ENCODE assay signal across 1 cellular context in the genomic region with DNA sequence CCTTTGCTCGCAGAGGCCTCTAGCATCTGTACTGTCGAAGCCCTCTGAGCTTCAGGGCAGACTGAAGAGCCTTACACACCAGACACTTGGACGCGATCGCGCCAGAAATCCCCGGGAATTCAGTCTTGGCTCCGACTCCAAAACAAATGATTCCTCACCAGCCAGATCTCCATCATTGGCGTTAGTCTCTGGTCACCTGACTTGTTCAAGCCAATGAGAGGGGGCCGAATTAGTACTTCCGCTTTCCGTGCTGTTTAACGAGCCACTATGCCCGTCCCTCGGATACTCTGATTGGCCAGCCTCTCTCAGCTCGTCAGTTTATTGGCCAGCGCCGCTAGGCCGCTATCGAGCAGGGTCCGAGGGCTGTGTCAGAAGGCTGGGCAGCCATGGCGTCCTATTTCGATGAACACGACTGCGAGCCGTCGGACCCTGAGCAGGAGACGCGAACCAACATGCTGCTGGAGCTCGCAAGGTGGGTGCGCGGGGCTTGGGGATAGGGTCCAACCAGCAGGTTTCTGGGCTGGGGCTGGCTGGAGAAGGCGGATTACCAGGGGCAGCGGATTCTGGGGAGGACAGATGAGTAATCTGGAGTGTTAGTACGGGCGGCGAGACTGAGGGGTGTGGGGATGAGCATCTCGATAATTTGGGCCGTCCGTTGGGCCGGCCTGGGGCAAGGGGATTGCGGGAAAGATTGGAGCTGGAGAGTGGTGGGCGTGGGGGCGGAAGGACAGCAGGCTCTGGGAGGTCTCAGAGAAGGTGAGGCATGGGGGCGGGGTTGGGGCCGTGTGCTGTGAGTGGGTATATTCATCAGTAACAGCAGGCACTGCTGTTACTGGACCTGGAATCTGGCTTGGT.
TF ChIP-seq lines count a peak whose summit lies in the region.

A gene with protein sequence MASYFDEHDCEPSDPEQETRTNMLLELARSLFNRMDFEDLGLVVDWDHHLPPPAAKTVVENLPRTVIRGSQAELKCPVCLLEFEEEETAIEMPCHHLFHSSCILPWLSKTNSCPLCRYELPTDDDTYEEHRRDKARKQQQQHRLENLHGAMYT (plus strand): TSS at position 368 of the 855 bp plus-strand sequence. CDS start 19 bp downstream, at position 387.

TF ChIP-seq in K562, 482 proteins besides CTCF, POLR2A, EP300 and RAD21 (continued from another document and continues in another):
- TF ChIP-seq, protein P1, sequence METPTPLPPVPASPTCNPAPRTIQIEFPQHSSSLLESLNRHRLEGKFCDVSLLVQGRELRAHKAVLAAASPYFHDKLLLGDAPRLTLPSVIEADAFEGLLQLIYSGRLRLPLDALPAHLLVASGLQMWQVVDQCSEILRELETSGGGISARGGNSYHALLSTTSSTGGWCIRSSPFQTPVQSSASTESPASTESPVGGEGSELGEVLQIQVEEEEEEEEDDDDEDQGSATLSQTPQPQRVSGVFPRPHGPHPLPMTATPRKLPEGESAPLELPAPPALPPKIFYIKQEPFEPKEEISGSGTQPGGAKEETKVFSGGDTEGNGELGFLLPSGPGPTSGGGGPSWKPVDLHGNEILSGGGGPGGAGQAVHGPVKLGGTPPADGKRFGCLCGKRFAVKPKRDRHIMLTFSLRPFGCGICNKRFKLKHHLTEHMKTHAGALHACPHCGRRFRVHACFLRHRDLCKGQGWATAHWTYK (CRISPR knock-in tag; IDR thresholded peaks at IDR 0.05) = peak; percentile 54; the same call in 1 of the 2 replicates
- no peak for TF ChIP-seq CBFA2T3 (IDR thresholded peaks at IDR 0.05)
- TF ChIP-seq POLR2B (IDR thresholded peaks at IDR 0.05; ENCODE audit: low read depth, partially characterized antibody) = peak; percentile 86
- TF ChIP-seq ZNF586 (CRISPR knock-in tag; conservative IDR thresholded peaks at IDR 0.05) = no peak
- no peak for TF ChIP-seq ZNF740 (CRISPR knock-in tag; IDR thresholded peaks at IDR 0.05)
- TF ChIP-seq ZNF740 (tag; IDR thresholded peaks at IDR 0.05) = no peak
- TF ChIP-seq, protein P2, sequence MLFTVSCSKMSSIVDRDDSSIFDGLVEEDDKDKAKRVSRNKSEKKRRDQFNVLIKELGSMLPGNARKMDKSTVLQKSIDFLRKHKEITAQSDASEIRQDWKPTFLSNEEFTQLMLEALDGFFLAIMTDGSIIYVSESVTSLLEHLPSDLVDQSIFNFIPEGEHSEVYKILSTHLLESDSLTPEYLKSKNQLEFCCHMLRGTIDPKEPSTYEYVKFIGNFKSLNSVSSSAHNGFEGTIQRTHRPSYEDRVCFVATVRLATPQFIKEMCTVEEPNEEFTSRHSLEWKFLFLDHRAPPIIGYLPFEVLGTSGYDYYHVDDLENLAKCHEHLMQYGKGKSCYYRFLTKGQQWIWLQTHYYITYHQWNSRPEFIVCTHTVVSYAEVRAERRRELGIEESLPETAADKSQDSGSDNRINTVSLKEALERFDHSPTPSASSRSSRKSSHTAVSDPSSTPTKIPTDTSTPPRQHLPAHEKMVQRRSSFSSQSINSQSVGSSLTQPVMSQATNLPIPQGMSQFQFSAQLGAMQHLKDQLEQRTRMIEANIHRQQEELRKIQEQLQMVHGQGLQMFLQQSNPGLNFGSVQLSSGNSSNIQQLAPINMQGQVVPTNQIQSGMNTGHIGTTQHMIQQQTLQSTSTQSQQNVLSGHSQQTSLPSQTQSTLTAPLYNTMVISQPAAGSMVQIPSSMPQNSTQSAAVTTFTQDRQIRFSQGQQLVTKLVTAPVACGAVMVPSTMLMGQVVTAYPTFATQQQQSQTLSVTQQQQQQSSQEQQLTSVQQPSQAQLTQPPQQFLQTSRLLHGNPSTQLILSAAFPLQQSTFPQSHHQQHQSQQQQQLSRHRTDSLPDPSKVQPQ (CRISPR knock-in tag; IDR thresholded peaks at IDR 0.05; ENCODE audit: borderline replicate concordance) = no peak
- no peak for TF ChIP-seq TCF7 (IDR thresholded peaks at IDR 0.05; ENCODE audit: borderline replicate concordance)
- no peak for TF ChIP-seq NONO (IDR thresholded peaks at IDR 0.05; ENCODE audit: low read depth in 2 of 2, low read length in 1 of 2)
- TF ChIP-seq, protein P3, sequence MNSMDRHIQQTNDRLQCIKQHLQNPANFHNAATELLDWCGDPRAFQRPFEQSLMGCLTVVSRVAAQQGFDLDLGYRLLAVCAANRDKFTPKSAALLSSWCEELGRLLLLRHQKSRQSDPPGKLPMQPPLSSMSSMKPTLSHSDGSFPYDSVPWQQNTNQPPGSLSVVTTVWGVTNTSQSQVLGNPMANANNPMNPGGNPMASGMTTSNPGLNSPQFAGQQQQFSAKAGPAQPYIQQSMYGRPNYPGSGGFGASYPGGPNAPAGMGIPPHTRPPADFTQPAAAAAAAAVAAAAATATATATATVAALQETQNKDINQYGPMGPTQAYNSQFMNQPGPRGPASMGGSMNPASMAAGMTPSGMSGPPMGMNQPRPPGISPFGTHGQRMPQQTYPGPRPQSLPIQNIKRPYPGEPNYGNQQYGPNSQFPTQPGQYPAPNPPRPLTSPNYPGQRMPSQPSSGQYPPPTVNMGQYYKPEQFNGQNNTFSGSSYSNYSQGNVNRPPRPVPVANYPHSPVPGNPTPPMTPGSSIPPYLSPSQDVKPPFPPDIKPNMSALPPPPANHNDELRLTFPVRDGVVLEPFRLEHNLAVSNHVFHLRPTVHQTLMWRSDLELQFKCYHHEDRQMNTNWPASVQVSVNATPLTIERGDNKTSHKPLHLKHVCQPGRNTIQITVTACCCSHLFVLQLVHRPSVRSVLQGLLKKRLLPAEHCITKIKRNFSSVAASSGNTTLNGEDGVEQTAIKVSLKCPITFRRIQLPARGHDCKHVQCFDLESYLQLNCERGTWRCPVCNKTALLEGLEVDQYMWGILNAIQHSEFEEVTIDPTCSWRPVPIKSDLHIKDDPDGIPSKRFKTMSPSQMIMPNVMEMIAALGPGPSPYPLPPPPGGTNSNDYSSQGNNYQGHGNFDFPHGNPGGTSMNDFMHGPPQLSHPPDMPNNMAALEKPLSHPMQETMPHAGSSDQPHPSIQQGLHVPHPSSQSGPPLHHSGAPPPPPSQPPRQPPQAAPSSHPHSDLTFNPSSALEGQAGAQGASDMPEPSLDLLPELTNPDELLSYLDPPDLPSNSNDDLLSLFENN (IDR thresholded peaks at IDR 0.05; ENCODE audit: low read depth in 2 of 2, low read length in 2 of 2) = no peak
- no peak for TF ChIP-seq HSF4 (CRISPR knock-in tag; IDR thresholded peaks at IDR 0.05; ENCODE audit: borderline replicate concordance)
- no peak for TF ChIP-seq PRPF4 (IDR thresholded peaks at IDR 0.05; ENCODE audit: insufficient read depth, low read depth, low read length, poor library complexity, severe bottlenecking)
- TF ChIP-seq SNRNP70 (optimal IDR thresholded peaks at IDR 0.05; ENCODE audit: low read depth, low read length) = no peak
- no peak for TF ChIP-seq PTBP1 (IDR thresholded peaks at IDR 0.05; ENCODE audit: low read depth, low read length)
- TF ChIP-seq PURB (CRISPR knock-in tag; IDR thresholded peaks at IDR 0.05; ENCODE audit: low read depth) = no peak
- 0 out of 2 replicates have a peak, but pooled peaks have one; percentile 55 for TF ChIP-seq AFF4 (CRISPR knock-in tag; IDR thresholded peaks at IDR 0.05)
- TF ChIP-seq ZNF12 (CRISPR knock-in tag; IDR thresholded peaks at IDR 0.05) = no peak
- no peak for TF ChIP-seq ZNF77 (CRISPR knock-in tag; IDR thresholded peaks at IDR 0.05)
- TF ChIP-seq HMGN3 (IDR thresholded peaks at IDR 0.05; ENCODE audit: borderline replicate concordance, extremely low read depth, insufficient read length, low read depth, low read length) = peak; percentile 47
- TF ChIP-seq DPF2 (IDR thresholded peaks at IDR 0.05) = no peak; the same call in 1 of the 2 replicates
- 0 out of 2 replicates have a peak, but pooled peaks have one; percentile 30 for TF ChIP-seq NCOA6 (IDR thresholded peaks at IDR 0.05)
- TF ChIP-seq MCM7 (IDR thresholded peaks at IDR 0.05) = no peak
- peak; percentile 45; the same call in 1 of the 2 replicates for TF ChIP-seq FOSL1 (tag; conservative IDR thresholded peaks at IDR 0.05)
- TF ChIP-seq ZFP30 (CRISPR knock-in tag; IDR thresholded peaks at IDR 0.05; ENCODE audit: borderline replicate concordance) = no peak
- TF ChIP-seq ZNF778 (CRISPR knock-in tag; IDR thresholded peaks at IDR 0.05) = no peak
- TF ChIP-seq TBP (optimal IDR thresholded peaks at IDR 0.05; ENCODE audit: low read depth, low read length) = peak; percentile 88
- no peak for TF ChIP-seq ZNF354B (CRISPR knock-in tag; IDR thresholded peaks at IDR 0.05)
- TF ChIP-seq STAT5B (CRISPR knock-in tag; IDR thresholded peaks at IDR 0.05) = no peak
- TF ChIP-seq ZSCAN32 (CRISPR knock-in tag; IDR thresholded peaks at IDR 0.05) = no peak
- peak; percentile 57 to 84 for TF ChIP-seq MNT (conservative IDR thresholded peaks at IDR 0.05)
- no peak for TF ChIP-seq RBM17 (IDR thresholded peaks at IDR 0.05; ENCODE audit: borderline replicate concordance, low read depth, low read length)
- peak in 1 of 2 experiments; percentile 82; a peak in 2 of 4 replicates for TF ChIP-seq HDAC1 (IDR thresholded peaks at IDR 0.05)
- TF ChIP-seq BACH1 (tag; IDR thresholded peaks at IDR 0.05) = no peak
- TF ChIP-seq, protein P4, sequence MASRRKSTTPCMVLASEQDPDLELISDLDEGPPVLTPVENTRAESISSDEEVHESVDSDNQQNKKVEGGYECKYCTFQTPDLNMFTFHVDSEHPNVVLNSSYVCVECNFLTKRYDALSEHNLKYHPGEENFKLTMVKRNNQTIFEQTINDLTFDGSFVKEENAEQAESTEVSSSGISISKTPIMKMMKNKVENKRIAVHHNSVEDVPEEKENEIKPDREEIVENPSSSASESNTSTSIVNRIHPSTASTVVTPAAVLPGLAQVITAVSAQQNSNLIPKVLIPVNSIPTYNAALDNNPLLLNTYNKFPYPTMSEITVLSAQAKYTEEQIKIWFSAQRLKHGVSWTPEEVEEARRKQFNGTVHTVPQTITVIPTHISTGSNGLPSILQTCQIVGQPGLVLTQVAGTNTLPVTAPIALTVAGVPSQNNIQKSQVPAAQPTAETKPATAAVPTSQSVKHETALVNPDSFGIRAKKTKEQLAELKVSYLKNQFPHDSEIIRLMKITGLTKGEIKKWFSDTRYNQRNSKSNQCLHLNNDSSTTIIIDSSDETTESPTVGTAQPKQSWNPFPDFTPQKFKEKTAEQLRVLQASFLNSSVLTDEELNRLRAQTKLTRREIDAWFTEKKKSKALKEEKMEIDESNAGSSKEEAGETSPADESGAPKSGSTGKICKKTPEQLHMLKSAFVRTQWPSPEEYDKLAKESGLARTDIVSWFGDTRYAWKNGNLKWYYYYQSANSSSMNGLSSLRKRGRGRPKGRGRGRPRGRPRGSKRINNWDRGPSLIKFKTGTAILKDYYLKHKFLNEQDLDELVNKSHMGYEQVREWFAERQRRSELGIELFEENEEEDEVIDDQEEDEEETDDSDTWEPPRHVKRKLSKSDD (conservative IDR thresholded peaks at IDR 0.05; ENCODE audit: low read length) = 0 out of 2 replicates have a peak, but pooled peaks have one; percentile 46
- no peak for TF ChIP-seq STAG1 (CRISPR knock-in tag; IDR thresholded peaks at IDR 0.05; ENCODE audit: borderline replicate concordance)
- no peak for TF ChIP-seq HDAC3 (IDR thresholded peaks at IDR 0.05; ENCODE audit: borderline replicate concordance, partially characterized antibody)
- TF ChIP-seq PTTG1 (tag; IDR thresholded peaks at IDR 0.05; ENCODE audit: low read depth) = no peak
- peak; percentile 96 for TF ChIP-seq MBD2 (IDR thresholded peaks at IDR 0.05; ENCODE audit: borderline replicate concordance, low read depth)
- TF ChIP-seq FOXK1 (CRISPR knock-in tag; IDR thresholded peaks at IDR 0.05; ENCODE audit: borderline replicate concordance) = no peak
- no peak for TF ChIP-seq KAT8 (IDR thresholded peaks at IDR 0.05; ENCODE audit: low read depth)
- TF ChIP-seq OTX1 (CRISPR knock-in tag; IDR thresholded peaks at IDR 0.05) = 0 out of 2 replicates have a peak, but pooled peaks have one; percentile 61
- no peak for TF ChIP-seq COPS2 (conservative IDR thresholded peaks at IDR 0.05)
- no peak for TF ChIP-seq NR4A1 (CRISPR knock-in tag; IDR thresholded peaks at IDR 0.05)
- TF ChIP-seq NR4A1 (tag; IDR thresholded peaks at IDR 0.05) = no peak
- no peak for TF ChIP-seq ZNF133 (CRISPR knock-in tag; IDR thresholded peaks at IDR 0.05)
